ENCODE assay signal across 23 cellular contexts in the genomic region with DNA sequence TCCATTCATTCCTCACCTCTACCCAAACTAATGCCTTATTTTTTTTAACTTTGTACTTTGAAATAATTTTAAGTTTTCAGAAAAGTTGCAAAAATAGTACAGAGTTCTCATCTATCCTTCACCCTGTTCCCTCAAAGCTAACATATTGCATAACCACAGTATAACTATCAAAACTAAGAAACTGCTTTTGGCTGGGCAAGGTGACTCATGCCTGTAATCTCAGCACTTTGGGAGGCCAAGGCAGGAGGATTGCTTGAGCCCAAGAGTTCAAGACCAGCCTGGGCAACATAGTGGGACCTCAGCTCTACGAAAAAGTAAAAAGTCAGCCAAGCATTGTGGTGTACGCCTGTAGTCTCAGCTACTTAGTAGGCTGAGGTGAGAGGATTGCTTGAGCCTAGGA.
"Had no signal": no experiment of that assay in that cellular context is flagged by ENCODE, and none has a peak within 500 bp of the region (broad histone marks: within the 10 kb centered on the region; RNA-seq: fewer than 3 reads in every experiment).

No MANE protein-coding gene starts in this region.

- H3K4me3 ChIP-seq: coronary artery, gastroesophageal sphincter, left ventricle myocardium inferior, lower lobe of right lung, psoas muscle, right lobe of liver, testis, tibial nerve, upper lobe of right lung, vagina had no signal

- H3K27ac ChIP-seq: coronary artery, gastroesophageal sphincter, left ventricle myocardium inferior, lower lobe of right lung, parathyroid adenoma, psoas muscle, right lobe of liver, testis, tibial nerve, upper lobe of right lung, vagina had no signal

- H3K4me1 ChIP-seq: gastroesophageal sphincter, lower lobe of right lung, parathyroid adenoma, right lobe of liver, tibial nerve, upper lobe of right lung, vagina had no signal

- H3K4me3 Mint-ChIP-seq: memory B cell; naive thymus-derived CD4-positive, alpha-beta T cell; nephron progenitor cell; stimulated activated memory B cell treated with anti-CD40 and anti-IgM and Interleukin-4, amounts not matched to agents 10 μg/mL and 1 μg/mL and 100 μg/mL, for 72 hours; stimulated activated naive CD8-positive, alpha-beta T cell treated with anti-CD3 and anti-CD28 coated beads, Interleukin-15, Interleukin-2, amounts not matched to agents 100 ng/mL and 50 ng/mL, for 24 hours had no signal

- ATAC-seq: esophagus mucosa; gastroesophageal sphincter; left cardiac atrium; lower lobe of right lung; naive thymus-derived CD4-positive, alpha-beta T cell; psoas muscle; right lobe of liver; stimulated activated memory B cell treated with anti-CD40 and anti-IgM and Interleukin-4, amounts not matched to agents 10 μg/mL and 1 μg/mL and 100 μg/mL, for 72 hours; upper lobe of right lung had no signal

- H3K27me3 Mint-ChIP-seq: naive thymus-derived CD4-positive, alpha-beta T cell; stimulated activated naive CD8-positive, alpha-beta T cell treated with anti-CD3 and anti-CD28 coated beads, Interleukin-15, Interleukin-2, amounts not matched to agents 100 ng/mL and 50 ng/mL, for 24 hours had no signal

- H3K9ac ChIP-seq: parathyroid adenoma had no signal

- H3K36me3 Mint-ChIP-seq: stimulated activated memory B cell treated with anti-CD40 and anti-IgM and Interleukin-4, amounts not matched to agents 10 μg/mL and 1 μg/mL and 100 μg/mL, for 72 hours had no signal

- H3K27me3 ChIP-seq: right lobe of liver, testis, vagina had no signal

- H3K9me3 Mint-ChIP-seq: memory B cell; naive thymus-derived CD4-positive, alpha-beta T cell; nephron progenitor cell; stimulated activated memory B cell treated with anti-CD40 and anti-IgM and Interleukin-4, amounts not matched to agents 10 μg/mL and 1 μg/mL and 100 μg/mL, for 72 hours; stimulated activated naive CD8-positive, alpha-beta T cell treated with anti-CD3 and anti-CD28 coated beads, Interleukin-15, Interleukin-2, amounts not matched to agents 100 ng/mL and 50 ng/mL, for 24 hours had no signal

- H3K27ac Mint-ChIP-seq: memory B cell; nephron progenitor cell; stimulated activated memory B cell treated with anti-CD40 and anti-IgM and Interleukin-4, amounts not matched to agents 10 μg/mL and 1 μg/mL and 100 μg/mL, for 72 hours; stimulated activated naive CD8-positive, alpha-beta T cell treated with anti-CD3 and anti-CD28 coated beads, Interleukin-15, Interleukin-2, amounts not matched to agents 100 ng/mL and 50 ng/mL, for 24 hours had no signal

- DNase-seq: effector CD8-positive, alpha-beta T cell; glutamatergic neuron; kidney; left cardiac atrium; left ventricle myocardium inferior; lower lobe of right lung; naive thymus-derived CD4-positive, alpha-beta T cell; nephron progenitor cell; psoas muscle; retina; right lobe of liver; stimulated activated CD4-positive, alpha-beta T cell treated with anti-CD3 and anti-CD28 coated beads, Interleukin-4, amount 100 ng/mL, for 24 hours; testis; upper lobe of right lung had no signal

- H3K9me3 ChIP-seq: gastroesophageal sphincter, left ventricle myocardium inferior, lower lobe of right lung, psoas muscle, right lobe of liver, testis, tibial nerve, upper lobe of right lung, vagina had no signal

- H2AFZ ChIP-seq: parathyroid adenoma had no signal

- H3K36me3 ChIP-seq: gastroesophageal sphincter, left ventricle myocardium inferior, lower lobe of right lung, right lobe of liver, tibial nerve, upper lobe of right lung, vagina had no signal

- H3K4me1 Mint-ChIP-seq: memory B cell; stimulated activated memory B cell treated with anti-CD40 and anti-IgM and Interleukin-4, amounts not matched to agents 10 μg/mL and 1 μg/mL and 100 μg/mL, for 72 hours had no signal
